In genomic region chr3:48502121-48502520, GRCh38 we compare ENCODE assay signal across 15 cellular contexts. TPM values are rescaled to one million over a fixed set of nuclear protein-coding genes. Genes with fewer than 3 reads are reported as not detected.
A peak's percentile ranks its signal among the peaks of the same experiment; 100 is the strongest.
DNase-seq lines count a peak whose midpoint lies in the region; TF ChIP-seq lines count a peak whose summit lies in the region.
"Had no signal": no experiment of that assay in that cellular context is flagged by ENCODE, and none has a peak within 500 bp of the region (broad histone marks: within the 10 kb centered on the region; RNA-seq: fewer than 3 reads in every experiment).

No MANE protein-coding gene starts in this region.

- no TSS peak for BruUV-seq in MCF 10A (replicated peaks; lab: Mats Ljungman, UMichigan)
- no TSS peak for BruUV-seq in mammary epithelial cell (replicated peaks; lab: Mats Ljungman, UMichigan)

- peaks cover 4% of the 10 kb centered on the region for H3K36me3 ChIP-seq in mammary epithelial cell (ENCODE audit: insufficient read depth, low read length)
- H3K36me3 ChIP-seq in breast epithelium = no peaks in the 10 kb centered on the region
- H3K36me3 ChIP-seq in uterus = no peaks in the 10 kb centered on the region

- H3K9ac ChIP-seq in mammary epithelial cell (ENCODE audit: insufficient read depth, low read length) = no peak overlapping the region
- H3K9ac ChIP-seq: parathyroid adenoma had no signal

- CTCF ChIA-PET in MCF 10A (lab: Yijun Ruan, JAX) (no interaction called here), mammary epithelial cell (lab: Charles Lee; ENCODE audit: low non-redundant PET) (no interaction called here)

- H4K20me1 ChIP-seq in mammary epithelial cell (ENCODE audit: insufficient read depth, low read length) = no peaks in the 10 kb centered on the region

- H3K36me3 Mint-ChIP-seq in MCF 10A (ENCODE audit: insufficient read depth, unreplicated experiment) (peaks cover 19% of the 10 kb centered on the region), nephron progenitor cell (ENCODE audit: low read depth) (peaks cover 27% of the 10 kb centered on the region)

- TF ChIP-seq POLR2A in breast epithelium (IDR thresholded peaks at IDR 0.05) (no peak), uterus (IDR thresholded peaks at IDR 0.05) (no peak)

- H3K27ac Mint-ChIP-seq in MCF 10A (ENCODE audit: low read depth, unreplicated experiment) (peak overlapping the region; percentile 76), nephron progenitor cell (no peak overlapping the region)

- 100% methylated on average over 3 of the region's 5 CpGs for WGBS in mammary epithelial cell (ENCODE audit: low coverage, missing lambda C conversion rate)

- no peaks in the 10 kb centered on the region for H3K79me2 ChIP-seq in mammary epithelial cell (ENCODE audit: insufficient read depth, low read length)
- H3K79me2 ChIP-seq: parathyroid adenoma had no signal

- H3K4me1 Mint-ChIP-seq in MCF 10A (ENCODE audit: insufficient read depth, unreplicated experiment) (peaks cover 24% of the 10 kb centered on the region), nephron progenitor cell (peaks cover 32% of the 10 kb centered on the region)

- H3K27ac ChIP-seq in mammary epithelial cell (ENCODE audit: insufficient read depth, low read depth, low read length) (no peak overlapping the region), breast epithelium (peak overlapping the region; percentile 92 to 97), uterus (peak overlapping the region; percentile 94 to 97)

- DNase-seq in MCF 10A (ENCODE audit: unreplicated experiment) (no peak), mammary epithelial cell (no peak), breast epithelium (ENCODE audit: low spot score in 2 of 2) (no peak), nephron progenitor cell (no peak), uterus (no peak), pons (ENCODE audit: low spot score) (no peak), cerebellar cortex (ENCODE audit: low spot score) (no peak)
- DNase-seq in activated CD4-positive, CD25-positive, alpha-beta regulatory T cell (lab: John Stamatoyannopoulos, UW) = no peak
- DNase-seq: AML-193; GF-D8; left colon; MV-4-11; stimulated activated CD4-positive, alpha-beta T cell treated with anti-CD3 and anti-CD28 coated beads, Interleukin-4, amount 100 ng/mL, for 4 hours; trophoblast cell had no signal

- H3K9me3 ChIP-seq in mammary epithelial cell (replicated peaks; ENCODE audit: insufficient read depth, low read length) (no peaks in the 10 kb centered on the region), breast epithelium (no peaks in the 10 kb centered on the region), uterus (no peaks in the 10 kb centered on the region)

- in situ Hi-C loops in mammary epithelial cell (cut with MboI; ENCODE audit: low sequenced_read_pairs in 2 of 2) = no loop called here

- H3K4me3 ChIP-seq in mammary epithelial cell (replicated peaks in 1 of 3; ENCODE audit: insufficient read depth in 1 of 3, low read depth in 2 of 3, low read length in 3 of 3) (no peak overlapping the region), breast epithelium (no peak overlapping the region), uterus (no peak overlapping the region)

- H2AFZ ChIP-seq in mammary epithelial cell (ENCODE audit: low read depth, low read length) = no peak overlapping the region

- dilution Hi-C loops in mammary epithelial cell (cut with HindIII; ENCODE audit: low sequenced_read_pairs) = no loop called here

- H3K9me3 Mint-ChIP-seq in MCF 10A (ENCODE audit: unreplicated experiment) = no peaks in the 10 kb centered on the region
- H3K9me3 Mint-ChIP-seq in nephron progenitor cell = peaks cover 17% of the 10 kb centered on the region

- no peak overlapping the region for H3K4me3 Mint-ChIP-seq in MCF 10A (ENCODE audit: unreplicated experiment)
- H3K4me3 Mint-ChIP-seq in nephron progenitor cell = peak overlapping the region; percentile 83

- H3K4me1 ChIP-seq in mammary epithelial cell (ENCODE audit: insufficient read depth, low read length) (peaks cover 38% of the 10 kb centered on the region), breast epithelium (peaks cover 0 to 10% of the 10 kb centered on the region in 2 donors), uterus (no peaks in the 10 kb centered on the region)

- TF ChIP-seq CTCF in MCF 10A (IDR thresholded peaks at IDR 0.05; ENCODE audit: unreplicated experiment) (no peak), mammary epithelial cell (conservative IDR thresholded peaks at IDR 0.05 in 1 of 2, IDR thresholded peaks at IDR 0.05 in 1 of 2; ENCODE audit: extremely low read depth in 1 of 2, insufficient read depth in 1 of 2, low read depth in 1 of 2, low read length in 2 of 2) (no peak), breast epithelium (IDR thresholded peaks at IDR 0.05) (no peak), nephron progenitor cell (IDR thresholded peaks at IDR 0.05) (no peak), uterus (IDR thresholded peaks at IDR 0.05) (no peak)

- H3K27me3 Mint-ChIP-seq in MCF 10A (ENCODE audit: insufficient read depth, unreplicated experiment) = no peaks in the 10 kb centered on the region
- H3K27me3 Mint-ChIP-seq in nephron progenitor cell (ENCODE audit: low read depth, poor library complexity) = peaks cover 6% of the 10 kb centered on the region

- H3K4me2 ChIP-seq in mammary epithelial cell (ENCODE audit: insufficient read depth, low read depth, low read length) = no peak overlapping the region

- H3K27me3 ChIP-seq in mammary epithelial cell (ENCODE audit: insufficient read depth, low read length) (no peaks in the 10 kb centered on the region), breast epithelium (no peaks in the 10 kb centered on the region), uterus (no peaks in the 10 kb centered on the region)

- intact Hi-C loops in MCF 10A (cut with micrococcal nuclease) = no loop called here
- intact Hi-C loops in mammary epithelial cell (cut with micrococcal nuclease) = no loop called here
- intact Hi-C loops in breast epithelium (cut with DNase I; ENCODE audit: low total_unique reads) = no loop called here
- intact Hi-C loops in uterus (cut with DNase I; ENCODE audit: low total_unique reads) = no loop called here

- POLR2A ChIA-PET in MCF 10A (lab: Yijun Ruan, JAX) = no interaction called here

RNA-seq across cellular contexts. Expression of gene SHISA5, which starts 1.9 kb away (rescaled TPM):
- total RNA-seq in MCF 10A (2022) (131 and 170 TPM in 2 replicates), mammary epithelial cell (100 to 1,000 TPM in 1 of 2 donors, 10 to 100 TPM in 1; 56.0 to 124 TPM), breast epithelium (10 to 100 TPM; 65.6 to 90.1 (median 77.0) TPM), uterus (100 to 1,000 TPM in 1 of 4 donors, 10 to 100 TPM in 3; 52.4 to 210 (median 72.8) TPM)
- 114 TPM for polyA plus RNA-seq in mammary epithelial cell
- 136 TPM for polyA minus RNA-seq in mammary epithelial cell

RNA-seq across cellular contexts. Expression of gene PFKFB4, which starts 54.5 kb away (rescaled TPM):
- total RNA-seq in MCF 10A (2022) = 3.4 and 4.6 TPM in 2 replicates
- total RNA-seq in mammary epithelial cell = 10 to 100 TPM; 14.7 to 45.3 TPM
- 26.2 TPM for polyA plus RNA-seq in mammary epithelial cell
- 36.7 TPM for polyA minus RNA-seq in mammary epithelial cell
- 1 to 10 TPM; 1.8 to 6.9 (median 5.2) TPM for total RNA-seq in breast epithelium
- 10 to 100 TPM in 2 of 4 donors, 1 to 10 TPM in 2; 3.2 to 11.5 (median 10.1) TPM for total RNA-seq in uterus

RNA-seq across cellular contexts. Expression of gene ATRIP, which starts 55.6 kb away (rescaled TPM):
- total RNA-seq in MCF 10A (2022) = 8.6 and 9.1 TPM in 2 replicates
- 10 to 100 TPM in 1 of 2 donors, 1 to 10 TPM in 1; 7.2 to 13.2 TPM for total RNA-seq in mammary epithelial cell
- polyA plus RNA-seq in mammary epithelial cell = 11.7 TPM
- 10.1 TPM for polyA minus RNA-seq in mammary epithelial cell
- 1 to 10 TPM; 8.2 to 8.6 (median 8.2) TPM for total RNA-seq in breast epithelium
- total RNA-seq in uterus = 10 to 100 TPM in 1 of 4 donors, 1 to 10 TPM in 3; 5.3 to 11.5 (median 7.5) TPM
